16 cellular contexts compared by ENCODE assay signal in the genomic region with DNA sequence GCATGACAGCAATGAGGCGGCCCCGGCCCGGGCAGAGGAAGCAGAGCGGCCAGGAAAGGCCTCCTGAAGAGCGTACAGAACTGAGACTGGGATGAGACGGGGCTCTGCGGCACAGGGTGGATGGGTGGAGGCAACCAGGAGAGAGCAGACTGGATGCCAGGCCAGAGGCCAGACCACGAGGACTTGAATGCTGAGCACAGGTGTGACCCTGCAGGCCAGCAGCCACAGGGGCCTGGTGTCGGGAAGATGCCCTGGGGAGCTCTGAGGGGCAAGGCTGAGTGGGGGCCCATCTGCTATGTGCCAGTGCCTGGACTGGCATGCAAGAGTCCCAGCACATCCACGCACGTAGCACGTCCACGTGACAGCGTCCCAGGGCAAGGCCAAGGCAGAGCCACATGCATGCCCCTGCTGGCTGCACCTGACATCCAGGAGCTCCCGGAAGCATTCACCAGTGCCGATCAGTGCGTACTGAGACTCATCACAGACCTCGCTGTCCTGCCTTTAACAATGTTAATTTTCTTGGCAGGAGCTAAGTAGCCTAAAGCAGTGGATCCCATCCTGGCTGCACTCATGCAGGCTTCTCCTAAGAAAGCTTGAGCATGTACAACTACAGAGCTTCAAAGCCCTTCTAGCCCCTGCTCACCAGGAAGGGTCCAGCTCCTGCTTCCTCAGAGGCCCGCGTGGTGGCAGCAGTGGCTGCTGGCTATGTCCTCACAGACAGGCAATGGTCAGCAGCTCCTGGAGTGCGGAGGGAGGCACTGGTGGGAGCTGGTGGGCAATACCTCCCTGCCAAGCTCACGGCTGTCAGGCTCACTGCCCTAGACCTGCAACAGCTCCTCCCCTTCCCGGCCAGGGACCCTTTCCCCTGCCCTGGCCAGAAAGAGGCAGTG. TPM values are rescaled to one million over a fixed set of nuclear protein-coding genes. Genes with fewer than 3 reads are reported as not detected.
A peak's percentile ranks its signal among the peaks of the same experiment; 100 is the strongest.
DNase-seq lines count a peak whose midpoint lies in the region; ATAC-seq and TF ChIP-seq lines count a peak whose summit lies in the region.
"Had no signal": no experiment of that assay in that cellular context is flagged by ENCODE, and none has a peak within 500 bp of the region (broad histone marks: within the 10 kb centered on the region; RNA-seq: fewer than 3 reads in every experiment).

No MANE protein-coding gene starts in this region.

- H3K27ac Mint-ChIP-seq in nephron progenitor cell: no peak overlapping the region
- H3K27ac Mint-ChIP-seq: activated naive CD8-positive, alpha-beta T cell treated with anti-CD3 and anti-CD28 coated beads, Interleukin-2, amount 50 U/mL, for 24 hours; CD4-positive, alpha-beta T cell; stimulated activated naive CD8-positive, alpha-beta T cell treated with anti-CD3 and anti-CD28 coated beads, Interleukin-15, amount 100 ng/mL, for 72 hours had no signal

- H3K9me3 Mint-ChIP-seq in nephron progenitor cell: no peaks in the 10 kb centered on the region
- H3K9me3 Mint-ChIP-seq: activated naive CD8-positive, alpha-beta T cell treated with anti-CD3 and anti-CD28 coated beads, Interleukin-2, amount 50 U/mL, for 24 hours; CD4-positive, alpha-beta T cell; stimulated activated naive CD8-positive, alpha-beta T cell treated with anti-CD3 and anti-CD28 coated beads, Interleukin-15, amount 100 ng/mL, for 72 hours had no signal

- no peaks in the 10 kb centered on the region; the same call in 1 of the 2 replicates for H3K36me3 ChIP-seq in BE2C

- no peak for ATAC-seq in GM19395 (IDR thresholded peaks at IDR 0.05; ENCODE audit: unreplicated experiment)
- ATAC-seq: activated naive CD8-positive, alpha-beta T cell treated with anti-CD3 and anti-CD28 coated beads, Interleukin-2, amount 50 U/mL, for 24 hours; psoas muscle had no signal

- H3K4me3 Mint-ChIP-seq in nephron progenitor cell: no peak overlapping the region
- H3K4me3 Mint-ChIP-seq: activated naive CD8-positive, alpha-beta T cell treated with anti-CD3 and anti-CD28 coated beads, Interleukin-2, amount 50 U/mL, for 24 hours; CD4-positive, alpha-beta T cell; stimulated activated naive CD8-positive, alpha-beta T cell treated with anti-CD3 and anti-CD28 coated beads, Interleukin-15, amount 100 ng/mL, for 72 hours had no signal

- DNase-seq in BE2C: peak; percentile 68
- no peak for DNase-seq in LNCaP clone FGC (ENCODE audit: low read depth)
- no peak for DNase-seq in epithelial cell of proximal tubule (ENCODE audit: low read depth)
- DNase-seq in nephron progenitor cell: peak; percentile 41
- no peak for DNase-seq in NCI-H1436 (lab: John Stamatoyannopoulos, UW)
- DNase-seq in kidney tubule cell (ENCODE audit: low spot score): no peak
- DNase-seq in islet precursor cell: no peak
- DNase-seq: activated naive CD8-positive, alpha-beta T cell treated with anti-CD3 and anti-CD28 coated beads, Interleukin-2, amount 50 U/mL, for 24 hours; CD4-positive, alpha-beta T cell; effector CD4-positive, alpha-beta T cell; NCI-H345; stimulated activated CD4-positive, alpha-beta T cell treated with anti-CD3 and anti-CD28 coated beads, Interleukin-4, amount 100 ng/mL, for 4 hours; stimulated activated naive CD8-positive, alpha-beta T cell treated with anti-CD3 and anti-CD28 coated beads, Interleukin-15, amount 100 ng/mL, for 72 hours had no signal

- H3K36me3 Mint-ChIP-seq in nephron progenitor cell (ENCODE audit: low read depth): no peaks in the 10 kb centered on the region

- peaks cover 5% of the 10 kb centered on the region for H3K4me1 Mint-ChIP-seq in nephron progenitor cell
- H3K4me1 Mint-ChIP-seq: activated naive CD8-positive, alpha-beta T cell treated with anti-CD3 and anti-CD28 coated beads, Interleukin-2, amount 50 U/mL, for 24 hours had no signal

- no peaks in the 10 kb centered on the region for H3K27me3 ChIP-seq in BE2C

- peaks cover 51% of the 10 kb centered on the region for H3K4me1 ChIP-seq in BE2C
- H3K4me1 ChIP-seq: psoas muscle had no signal

- H3K27me3 Mint-ChIP-seq in nephron progenitor cell (ENCODE audit: low read depth, poor library complexity): peaks cover 24% of the 10 kb centered on the region
- H3K27me3 Mint-ChIP-seq: stimulated activated naive CD8-positive, alpha-beta T cell treated with anti-CD3 and anti-CD28 coated beads, Interleukin-15, amount 100 ng/mL, for 72 hours had no signal

- no peaks in the 10 kb centered on the region for H3K9me3 ChIP-seq in BE2C
- H3K9me3 ChIP-seq: psoas muscle had no signal

- H3K4me3 ChIP-seq in BE2C (ENCODE audit: low read depth, low read length) (no peak overlapping the region), LNCaP clone FGC (ENCODE audit: low read depth, low read length) (no peak overlapping the region), epithelial cell of proximal tubule (ENCODE audit: low read depth, low read length) (no peak overlapping the region)
- H3K4me3 ChIP-seq: psoas muscle had no signal

- TF ChIP-seq CTCF in BE2C (IDR thresholded peaks at IDR 0.05; ENCODE audit: low read depth, low read length) (peak; percentile 59), LNCaP clone FGC (IDR thresholded peaks at IDR 0.05; ENCODE audit: control insufficient read depth, extremely low read depth, insufficient read depth) (peak; percentile 38), epithelial cell of proximal tubule (conservative IDR thresholded peaks at IDR 0.05; ENCODE audit: low read depth, low read length) (peak; percentile 40), nephron progenitor cell (IDR thresholded peaks at IDR 0.05) (no peak)

RNA-seq across cellular contexts. Expression of gene GRID1, which starts 18.0 kb away (rescaled TPM):
- 55.8 TPM for polyA plus RNA-seq in BE2C (2012; ENCODE audit: insufficient read depth, insufficient read length, low read depth)
- total RNA-seq in epithelial cell of proximal tubule: 0.52 TPM in 1 of 2 replicates, not detected in the other
- total RNA-seq: CD4-positive, alpha-beta T cell; RPMI7951 had no signal

Comparison
In these comparisons a context has a peak if more than half of its experiments do, and no peak if none do; other contexts are left out.
1. DNase-seq: peak in BE2C (single experiment) and nephron progenitor cell (single experiment); none in LNCaP clone FGC (single experiment), epithelial cell of proximal tubule (single experiment), NCI-H1436 (single experiment), kidney tubule cell (single experiment) and islet precursor cell (single experiment).